In the genomic region with DNA sequence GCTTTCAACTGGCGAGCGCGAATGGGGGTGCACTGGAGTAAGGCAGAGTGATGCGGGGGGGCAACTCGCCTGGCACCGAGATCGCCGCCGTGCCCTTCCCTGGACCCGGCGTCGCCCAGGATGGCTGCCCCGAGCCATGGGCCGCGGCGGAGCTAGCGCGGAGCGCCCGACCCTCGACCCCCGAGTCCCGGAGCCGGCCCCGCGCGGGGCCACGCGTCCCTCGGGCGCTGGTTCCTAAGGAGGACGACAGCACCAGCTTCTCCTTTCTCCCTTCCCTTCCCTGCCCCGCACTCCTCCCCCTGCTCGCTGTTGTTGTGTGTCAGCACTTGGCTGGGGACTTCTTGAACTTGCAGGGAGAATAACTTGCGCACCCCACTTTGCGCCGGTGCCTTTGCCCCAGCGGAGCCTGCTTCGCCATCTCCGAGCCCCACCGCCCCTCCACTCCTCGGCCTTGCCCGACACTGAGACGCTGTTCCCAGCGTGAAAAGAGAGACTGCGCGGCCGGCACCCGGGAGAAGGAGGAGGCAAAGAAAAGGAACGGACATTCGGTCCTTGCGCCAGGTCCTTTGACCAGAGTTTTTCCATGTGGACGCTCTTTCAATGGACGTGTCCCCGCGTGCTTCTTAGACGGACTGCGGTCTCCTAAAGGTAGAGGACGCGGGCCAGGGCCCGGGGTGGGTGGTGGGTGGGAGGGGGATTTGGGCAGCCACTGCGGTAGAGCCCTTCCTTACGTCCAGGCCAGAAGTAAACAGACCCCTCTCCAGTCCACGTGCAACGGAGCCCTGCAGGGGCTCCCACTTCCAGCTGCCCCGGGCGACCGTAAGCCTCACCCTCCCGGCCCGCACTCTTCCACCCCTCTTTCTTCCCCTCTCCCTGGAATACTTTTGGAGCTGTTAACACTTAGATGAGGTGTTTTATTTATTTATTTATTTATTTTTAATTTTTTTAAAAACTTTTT, we compare ENCODE assay signal across 1 cellular context.
TF ChIP-seq lines count a peak whose summit lies in the region.

No MANE protein-coding gene starts in this region.

TF ChIP-seq in SK-N-SH, 30 proteins besides CTCF, POLR2A, EP300 and RAD21 (continued from another document):
- TF ChIP-seq NRF1 (IDR thresholded peaks at IDR 0.05; ENCODE audit: low read depth, low read length) (no peak), ELF1 (IDR thresholded peaks at IDR 0.05) (no peak), RXRA (IDR thresholded peaks at IDR 0.05; ENCODE audit: borderline replicate concordance, low read depth) (no peak), JUND (IDR thresholded peaks at IDR 0.05) (no peak), FOSL2 (IDR thresholded peaks at IDR 0.05; ENCODE audit: borderline replicate concordance, low read depth) (no peak), RCOR1 (IDR thresholded peaks at IDR 0.05; ENCODE audit: low read length) (no peak)
- TF ChIP-seq, protein P1, sequence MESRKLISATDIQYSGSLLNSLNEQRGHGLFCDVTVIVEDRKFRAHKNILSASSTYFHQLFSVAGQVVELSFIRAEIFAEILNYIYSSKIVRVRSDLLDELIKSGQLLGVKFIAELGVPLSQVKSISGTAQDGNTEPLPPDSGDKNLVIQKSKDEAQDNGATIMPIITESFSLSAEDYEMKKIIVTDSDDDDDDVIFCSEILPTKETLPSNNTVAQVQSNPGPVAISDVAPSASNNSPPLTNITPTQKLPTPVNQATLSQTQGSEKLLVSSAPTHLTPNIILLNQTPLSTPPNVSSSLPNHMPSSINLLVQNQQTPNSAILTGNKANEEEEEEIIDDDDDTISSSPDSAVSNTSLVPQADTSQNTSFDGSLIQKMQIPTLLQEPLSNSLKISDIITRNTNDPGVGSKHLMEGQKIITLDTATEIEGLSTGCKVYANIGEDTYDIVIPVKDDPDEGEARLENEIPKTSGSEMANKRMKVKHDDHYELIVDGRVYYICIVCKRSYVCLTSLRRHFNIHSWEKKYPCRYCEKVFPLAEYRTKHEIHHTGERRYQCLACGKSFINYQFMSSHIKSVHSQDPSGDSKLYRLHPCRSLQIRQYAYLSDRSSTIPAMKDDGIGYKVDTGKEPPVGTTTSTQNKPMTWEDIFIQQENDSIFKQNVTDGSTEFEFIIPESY (IDR thresholded peaks at IDR 0.05; ENCODE audit: borderline replicate concordance, low read depth): no peak
